ENCODE assay signal across 10 cellular contexts in the genomic region with DNA sequence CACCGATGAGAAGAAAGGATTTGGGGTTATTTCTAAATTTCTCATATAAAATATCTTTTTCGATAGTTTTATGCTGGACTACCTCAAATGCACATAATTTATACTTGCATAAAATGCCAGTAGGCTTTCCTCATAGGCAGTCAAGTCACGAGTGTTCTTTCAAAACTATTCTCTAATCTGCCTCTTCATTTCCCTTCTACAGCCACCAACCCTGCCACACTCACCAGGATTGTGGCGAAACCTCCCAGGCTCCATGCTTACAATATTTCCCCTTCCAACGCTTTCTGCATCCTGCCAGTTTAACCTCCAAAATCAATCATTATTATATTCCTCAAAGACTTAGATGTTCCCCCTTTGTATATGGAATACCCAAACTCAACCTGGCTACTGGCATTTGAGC.
DNase-seq lines count a peak whose midpoint lies in the region; ATAC-seq and TF ChIP-seq lines count a peak whose summit lies in the region.
"Had no signal": no experiment of that assay in that cellular context is flagged by ENCODE, and none has a peak within 500 bp of the region (broad histone marks: within the 10 kb centered on the region; RNA-seq: fewer than 3 reads in every experiment).

No MANE protein-coding gene starts in this region.

- no peaks in the 10 kb centered on the region for H3K9me3 ChIP-seq in psoas muscle
- H3K9me3 ChIP-seq in uterus = no peaks in the 10 kb centered on the region
- H3K9me3 ChIP-seq: breast epithelium had no signal

- no peaks in the 10 kb centered on the region for H3K27me3 ChIP-seq in psoas muscle (ENCODE audit: insufficient read depth in 3 of 3, low read length in 2 of 3)
- H3K27me3 ChIP-seq in uterus = no peaks in the 10 kb centered on the region
- H3K27me3 ChIP-seq: breast epithelium had no signal

- intact Hi-C loops in psoas muscle (cut with DNase I) = no loop called here
- intact Hi-C loops in uterus (cut with DNase I; ENCODE audit: low total_unique reads) = no loop called here

- TF ChIP-seq POLR2A in uterus (IDR thresholded peaks at IDR 0.05) = no peak

- 85 to 90% (median 88%) methylated on average over 5 of the region's 5 CpGs for WGBS in psoas muscle, 3 donors

- H3K4me3 ChIP-seq in GM08714 (ENCODE audit: low read length) (peak overlapping the region; percentile 27; the same call in 1 of the 2 replicates), choroid plexus epithelial cell (ENCODE audit: low read depth, low read length) (no peak overlapping the region), psoas muscle (no peak overlapping the region), uterus (no peak overlapping the region)

- ATAC-seq in psoas muscle (no peak), GM19023 (IDR thresholded peaks at IDR 0.05; ENCODE audit: unreplicated experiment) (no peak)

- H3K36me3 ChIP-seq in psoas muscle (ENCODE audit: insufficient read depth in 1 of 2, low read depth in 1 of 2) = no peaks in the 10 kb centered on the region
- H3K36me3 ChIP-seq in uterus = no peaks in the 10 kb centered on the region
- H3K36me3 ChIP-seq: breast epithelium had no signal

- peaks cover 5% of the 10 kb centered on the region for H3K4me1 ChIP-seq in psoas muscle
- no peaks in the 10 kb centered on the region for H3K4me1 ChIP-seq in uterus
- H3K4me1 ChIP-seq: breast epithelium had no signal

- H3K27ac ChIP-seq in psoas muscle (peak overlapping the region; percentile 10), uterus (peak overlapping the region in 1 of 2 donors; percentile 23)

- DNase-seq in NOMO-1 treated with dmso at 0.1 percent for 144 hours (lab: John Stamatoyannopoulos, UW; ENCODE audit: unreplicated experiment) (peak; percentile 28), choroid plexus epithelial cell (ENCODE audit: low read depth) (peak; percentile 41), psoas muscle (no peak), NCI-H128 (lab: John Stamatoyannopoulos, UW; ENCODE audit: unreplicated experiment) (no peak), uterus (no peak)
- DNase-seq in stimulated activated naive CD4-positive, alpha-beta T cell (lab: John Stamatoyannopoulos, UW) = no peak
- DNase-seq: occipital lobe had no signal

- TF ChIP-seq CTCF in choroid plexus epithelial cell (conservative IDR thresholded peaks at IDR 0.05; ENCODE audit: low read depth, low read length) (no peak), psoas muscle (IDR thresholded peaks at IDR 0.05) (no peak), uterus (IDR thresholded peaks at IDR 0.05) (no peak)

Comparison
In these comparisons a context has a peak if more than half of its experiments do, and no peak if none do; other contexts are left out.
1. DNase-seq: peak in NOMO-1 treated with dmso at 0.1 percent for 144 hours (single experiment) and choroid plexus epithelial cell (single experiment); none in psoas muscle (0 of 2), NCI-H128 (single experiment), uterus (0 of 2) and stimulated activated naive CD4-positive, alpha-beta T cell (0 of 6).